ENCODE assay signal across 11 cellular contexts in the genomic region with DNA sequence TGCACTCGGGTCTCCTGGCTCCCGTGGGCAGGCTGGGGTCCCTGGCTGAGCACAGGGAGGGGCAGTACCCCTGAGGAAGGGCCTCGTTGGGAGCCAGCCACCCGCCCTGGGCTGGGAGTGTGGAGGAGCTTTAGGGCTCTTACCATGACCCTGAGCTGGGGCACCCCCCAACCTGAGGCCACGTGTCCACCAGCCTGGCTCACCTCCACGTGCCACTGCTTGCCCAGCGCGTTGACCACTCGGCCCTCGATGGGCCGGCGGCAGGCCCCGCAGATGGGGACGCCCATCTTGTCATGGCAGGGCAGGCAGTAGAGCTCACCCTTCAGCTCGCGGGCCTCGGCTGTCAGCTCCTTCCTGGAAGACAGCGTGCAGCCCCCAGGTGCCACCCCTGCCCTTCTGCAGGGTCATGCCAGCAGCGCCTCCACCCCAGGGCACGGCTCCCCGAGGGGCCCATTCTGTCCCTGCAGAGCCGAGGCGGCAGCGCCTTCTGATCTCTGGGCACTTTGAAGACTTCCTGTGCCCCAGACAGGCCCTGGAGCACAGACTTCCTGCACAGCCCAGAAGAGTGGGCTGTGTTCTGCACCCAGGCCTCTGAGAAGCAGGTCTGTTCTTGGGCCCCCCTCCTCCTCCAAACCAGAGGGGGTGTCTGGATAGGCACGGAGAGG. TPM values are rescaled to one million over a fixed set of nuclear protein-coding genes. Genes with fewer than 3 reads are reported as not detected.
DNase-seq lines count a peak whose midpoint lies in the region; ATAC-seq and TF ChIP-seq lines count a peak whose summit lies in the region.
"Had no signal": no experiment of that assay in that cellular context is flagged by ENCODE, and none has a peak within 500 bp of the region (broad histone marks: within the 10 kb centered on the region; RNA-seq: fewer than 3 reads in every experiment).

No MANE protein-coding gene starts in this region.

- H3K9me3 ChIP-seq in BLaER1 (no peaks in the 10 kb centered on the region), spleen (no peaks in the 10 kb centered on the region), MG63 (no peaks in the 10 kb centered on the region)

- 31 to 41% (median 37%) methylated on average over 13 to 25 of the region's 25 CpGs for WGBS in spleen, 5 donors

- H3K4me1 ChIP-seq in BLaER1 (peaks cover 100% of the 10 kb centered on the region), spleen (peaks cover 57 to 85% (median 72%) of the 10 kb centered on the region in 6 donors)

- intact Hi-C loops in activated naive CD4-positive, alpha-beta T cell treated with anti-CD3 and anti-CD28 coated beads for 36 hours (cut with micrococcal nuclease), result loop anchor here (2.0 to 10.0 kb wide), 5 partner anchors 51 to 560 kb away; a partner anchor contains a TSS
- intact Hi-C loops in spleen (cut with DNase I; ENCODE audit: low total_unique reads), result loop anchor here (10.0 kb wide), 1 partner anchor 47 kb away; no protein-coding TSS in a partner anchor

- H3K36me3 Mint-ChIP-seq in activated naive CD4-positive, alpha-beta T cell treated with anti-CD3 and anti-CD28 coated beads for 36 hours (ENCODE audit: low read depth), result peaks cover 3% of the 10 kb centered on the region

- peaks cover 47% of the 10 kb centered on the region for H3K4me1 Mint-ChIP-seq in activated naive CD4-positive, alpha-beta T cell treated with anti-CD3 and anti-CD28 coated beads for 36 hours (ENCODE audit: low read depth)

- no peak for TF ChIP-seq POLR2A in spleen (IDR thresholded peaks at IDR 0.05)

- no peaks in the 10 kb centered on the region for H3K27me3 ChIP-seq in BLaER1
- no peaks in the 10 kb centered on the region for H3K27me3 ChIP-seq in spleen (replicated peaks in 1 of 7)
- H3K27me3 ChIP-seq in MG63, result no peaks in the 10 kb centered on the region

- no peaks in the 10 kb centered on the region for H3K9me3 Mint-ChIP-seq in activated naive CD4-positive, alpha-beta T cell treated with anti-CD3 and anti-CD28 coated beads for 36 hours

- TF ChIP-seq CTCF in spleen (IDR thresholded peaks at IDR 0.05 in 8 of 11, conservative IDR thresholded peaks at IDR 0.05 in 3 of 11), result no peak

- H3K27me3 Mint-ChIP-seq in activated naive CD4-positive, alpha-beta T cell treated with anti-CD3 and anti-CD28 coated beads for 36 hours (ENCODE audit: low read depth), result no peaks in the 10 kb centered on the region

- H3K4me3 ChIP-seq in BLaER1 (peak overlapping the region; percentile 45), spleen (peak overlapping the region in 3 of 8 donors; percentile 13 to 41 (median 22)), MG63 (no peak overlapping the region)

- H3K27ac ChIP-seq in BLaER1 (peak overlapping the region; percentile 97), spleen (peak overlapping the region; percentile 30 to 96 (median 86))

- H3K36me3 ChIP-seq in BLaER1, result no peaks in the 10 kb centered on the region
- peaks cover 0 to 39% (median 0%) of the 10 kb centered on the region in 6 donors for H3K36me3 ChIP-seq in spleen
- no peaks in the 10 kb centered on the region for H3K36me3 ChIP-seq in MG63

- CTCF ChIA-PET in activated naive CD4-positive, alpha-beta T cell treated with anti-CD3 and anti-CD28 coated beads for 36 hours (lab: Charles Lee), result interaction anchor here (0.7 to 3.7 kb wide), 4 partner anchors 8 to 163 kb away, joined by 3 to 30 read pairs (median 14); no protein-coding TSS in a partner anchor

- H3K27ac Mint-ChIP-seq in activated naive CD4-positive, alpha-beta T cell treated with anti-CD3 and anti-CD28 coated beads for 36 hours, result peak overlapping the region; percentile 63

- H3K9ac ChIP-seq in BLaER1, result peak overlapping the region; percentile 85

- H3K4me3 Mint-ChIP-seq in activated naive CD4-positive, alpha-beta T cell treated with anti-CD3 and anti-CD28 coated beads for 36 hours, result peak overlapping the region; percentile 65

- no peak for ATAC-seq in HG02759 (IDR thresholded peaks at IDR 0.05; ENCODE audit: unreplicated experiment)
- ATAC-seq in GM19452 (IDR thresholded peaks at IDR 0.05; ENCODE audit: unreplicated experiment), result no peak

- DNase-seq in T-helper 9 cell (peak; percentile 37), spleen (peak; percentile 87), MG63 (no peak), NOMO-1 (lab: John Stamatoyannopoulos, UW; ENCODE audit: unreplicated experiment in 2 of 2) (no peak)
- peak; percentile 67 for DNase-seq in activated naive CD4-positive, alpha-beta T cell treated with anti-CD3 and anti-CD28 coated beads for 36 hours
- DNase-seq: mesendoderm, NCI-H82 had no signal

- no peaks in the 10 kb centered on the region for H4K20me1 ChIP-seq in BLaER1

- peak overlapping the region; percentile 99 for H3K4me2 ChIP-seq in BLaER1

RNA-seq across cellular contexts. Expression of a gene that starts 4.0 kb away (rescaled TPM):
- total RNA-seq in activated naive CD4-positive, alpha-beta T cell treated with anti-CD3 and anti-CD28 coated beads for 36 hours, result not detected
- total RNA-seq in spleen, result under 1 TPM in 3 of 7 donors, not detected in 4; 0.22 to 0.79 (median 0.23) TPM
- 1 to 10 TPM in 1 of 3 donors, under 1 TPM in 2; 0.09 to 1.9 (median 0.26) TPM for polyA plus RNA-seq in spleen
- not detected in 2 replicates for total RNA-seq in MG63 (2014; rRNA removed; shearing (Covaris generic); ENCODE audit: low replicate concordance)
- polyA plus RNA-seq: AG04450 had no signal

RNA-seq across cellular contexts. Expression of a gene that starts 33.4 kb away (rescaled TPM):
- total RNA-seq in activated naive CD4-positive, alpha-beta T cell treated with anti-CD3 and anti-CD28 coated beads for 36 hours, result 10 to 100 TPM; 14.6 to 15.5 TPM
- 100 to 1,000 TPM in 3 of 7 donors, 10 to 100 TPM in 4; 62.5 to 190 (median 76.3) TPM for total RNA-seq in spleen
- 100 to 1,000 TPM in 2 of 3 donors, 10 to 100 TPM in 1; 76.1 to 437 (median 328) TPM for polyA plus RNA-seq in spleen
- total RNA-seq in MG63 (2014; rRNA removed; shearing (Covaris generic); ENCODE audit: low replicate concordance), result 0.53 and 2.3 TPM in 2 replicates

RNA-seq across cellular contexts. Expression of a gene that starts 59.3 kb away (rescaled TPM):
- total RNA-seq in activated naive CD4-positive, alpha-beta T cell treated with anti-CD3 and anti-CD28 coated beads for 36 hours, result 1 to 10 TPM; 3.1 to 3.3 TPM
- 10 to 100 TPM in 3 of 7 donors, 1 to 10 TPM in 4; 3.7 to 13.2 (median 9.6) TPM for total RNA-seq in spleen
- polyA plus RNA-seq in spleen, result 1 to 10 TPM; 8.3 to 9.0 (median 8.8) TPM
- total RNA-seq in MG63 (2014; rRNA removed; shearing (Covaris generic); ENCODE audit: low replicate concordance), result 8.7 and 9.2 TPM in 2 replicates

Comparison
In these comparisons a context has a peak if more than half of its experiments do, and no peak if none do; other contexts are left out.
1. DNase-seq: peak in T-helper 9 cell (single experiment), activated naive CD4-positive, alpha-beta T cell treated with anti-CD3 and anti-CD28 coated beads for 36 hours (single experiment) and spleen (single experiment); none in MG63 (single experiment) and NOMO-1 (0 of 2).